In genomic region chr11:61756452-61757212, GRCh38 we compare ENCODE assay signal across 8 cellular contexts. TPM values are rescaled to one million over a fixed set of nuclear protein-coding genes. Genes with fewer than 3 reads are reported as not detected.
DNase-seq lines count a peak whose midpoint lies in the region; ATAC-seq and TF ChIP-seq lines count a peak whose summit lies in the region.

No MANE protein-coding gene starts in this region.

- H3K27me3 ChIP-seq in mesenchymal stem cell (ENCODE audit: control insufficient read depth in 1 of 2, insufficient read depth in 1 of 2, low read length in 2 of 2): peaks cover 0 to 45% of the 10 kb centered on the region in 2 experiments

- peak overlapping the region; percentile 31 for H3K27ac ChIP-seq in mesenchymal stem cell (ENCODE audit: low read length, poor library complexity, severe bottlenecking)

- H2BK120ac ChIP-seq in mesenchymal stem cell (ENCODE audit: low read depth, low read length): peak overlapping the region; percentile 29

- peak; percentile 87 for DNase-seq in GM10266 (ENCODE audit: extremely low spot score)
- peak; percentile 53 to 66 for DNase-seq in activated T-cell treated with anti-CD3 and anti-CD28 coated beads, Interleukin-2, amount 50 U/mL, for 72 hours
- DNase-seq in mesenchymal stem cell: peak; percentile 56
- DNase-seq in DMS 273 (lab: John Stamatoyannopoulos, UW; ENCODE audit: unreplicated experiment): no peak

- H3K18ac ChIP-seq in mesenchymal stem cell (ENCODE audit: low read depth in 1 of 2, low read length in 2 of 2): peak overlapping the region; percentile 63 to 76

- H3K4me1 Mint-ChIP-seq in activated T-cell treated with anti-CD3 and anti-CD28 coated beads, Interleukin-2, amount 50 U/mL, for 72 hours (ENCODE audit: low read depth): peaks cover 27% of the 10 kb centered on the region

- H3K79me1 ChIP-seq in mesenchymal stem cell (replicated peaks; ENCODE audit: low read length, poor library complexity, severe bottlenecking): peaks cover 32% of the 10 kb centered on the region

- peak overlapping the region; percentile 6 for H3K4me2 ChIP-seq in mesenchymal stem cell (ENCODE audit: low read length, poor library complexity, severe bottlenecking)

- H3K14ac ChIP-seq in mesenchymal stem cell (ENCODE audit: low read length in 2 of 2): peak overlapping the region in 1 of 2 experiments; percentile 44

- no peak for TF ChIP-seq CTCF in GM10266 (IDR thresholded peaks at IDR 0.05; ENCODE audit: control insufficient read depth, insufficient read depth, low read depth, missing control alignments)

- H2AK5ac ChIP-seq in mesenchymal stem cell (ENCODE audit: low read length, severe bottlenecking): peak overlapping the region; percentile 96

- H3K4ac ChIP-seq in mesenchymal stem cell (ENCODE audit: low read depth in 1 of 2, low read length in 2 of 2): peak overlapping the region; percentile 42 to 53

- no peak overlapping the region for H3K4me3 ChIP-seq in mesenchymal stem cell (ENCODE audit: insufficient read depth in 1 of 2, low read depth in 1 of 2, low read length in 2 of 2)

- H4K91ac ChIP-seq in mesenchymal stem cell (ENCODE audit: low read length): peak overlapping the region; percentile 59

- H3K27me3 Mint-ChIP-seq in activated T-cell treated with anti-CD3 and anti-CD28 coated beads, Interleukin-2, amount 50 U/mL, for 72 hours (ENCODE audit: low read depth): peaks cover 13% of the 10 kb centered on the region

- H2BK15ac ChIP-seq in mesenchymal stem cell (ENCODE audit: low read depth, poor library complexity, severe bottlenecking): peak overlapping the region; percentile 63

- H2BK5ac ChIP-seq in mesenchymal stem cell (ENCODE audit: low read depth, low read length, poor library complexity, severe bottlenecking): no peak overlapping the region

- 60% methylated on average over 9 of the region's 9 CpGs for WGBS in mesenchymal stem cell

- H2AFZ ChIP-seq in mesenchymal stem cell (ENCODE audit: low read depth, low read length): no peak overlapping the region

- H4K8ac ChIP-seq in mesenchymal stem cell (ENCODE audit: low read length): peak overlapping the region; percentile 81

- no peaks in the 10 kb centered on the region for H3K36me3 Mint-ChIP-seq in activated T-cell treated with anti-CD3 and anti-CD28 coated beads, Interleukin-2, amount 50 U/mL, for 72 hours (ENCODE audit: insufficient read depth in 2 of 2)

- peaks cover 0 to 12% of the 10 kb centered on the region in 2 experiments for H3K36me3 ChIP-seq in mesenchymal stem cell (ENCODE audit: control insufficient read depth in 1 of 2, insufficient read depth in 2 of 2, low read depth in 1 of 2, low read length in 2 of 2)

- H3K27ac Mint-ChIP-seq in activated T-cell treated with anti-CD3 and anti-CD28 coated beads, Interleukin-2, amount 50 U/mL, for 72 hours: peak overlapping the region; percentile 34

- H3K9me3 ChIP-seq in mesenchymal stem cell (ENCODE audit: control insufficient read depth, low read length): no peaks in the 10 kb centered on the region

- H2BK12ac ChIP-seq in mesenchymal stem cell (ENCODE audit: low read length in 2 of 2): peak overlapping the region; percentile 44 to 66

- ATAC-seq in HG03378 (IDR thresholded peaks at IDR 0.05; ENCODE audit: unreplicated experiment) (peak; percentile 42), HG02973 (IDR thresholded peaks at IDR 0.05; ENCODE audit: unreplicated experiment) (no peak), HG03039 (IDR thresholded peaks at IDR 0.05; ENCODE audit: unreplicated experiment) (no peak), HG02571 (IDR thresholded peaks at IDR 0.05; ENCODE audit: unreplicated experiment) (no peak)
- peak; percentile 70 to 86 for ATAC-seq in activated T-cell treated with anti-CD3 and anti-CD28 coated beads, Interleukin-2, amount 50 U/mL, for 72 hours (replicated peaks in 1 of 2)

- no peak overlapping the region for H3K9ac ChIP-seq in mesenchymal stem cell (ENCODE audit: low read length)

- H3K23ac ChIP-seq in mesenchymal stem cell (ENCODE audit: low read length in 2 of 2): no peak overlapping the region

- H3K4me3 Mint-ChIP-seq in activated T-cell treated with anti-CD3 and anti-CD28 coated beads, Interleukin-2, amount 50 U/mL, for 72 hours: peak overlapping the region in 1 of 2 donors; percentile 37

- peaks cover 68% of the 10 kb centered on the region for H3K4me1 ChIP-seq in mesenchymal stem cell (ENCODE audit: control insufficient read depth, insufficient read depth, low read depth, low read length)

- no peaks in the 10 kb centered on the region for H3K9me3 Mint-ChIP-seq in activated T-cell treated with anti-CD3 and anti-CD28 coated beads, Interleukin-2, amount 50 U/mL, for 72 hours

RNA-seq across cellular contexts. Expression of gene MYRF, which starts 4.2 kb away (rescaled TPM):
- total RNA-seq in activated T-cell treated with anti-CD3 and anti-CD28 coated beads, Interleukin-2, amount 50 U/mL, for 72 hours: 1 to 10 TPM; 2.2 to 2.9 TPM
- 21.9 TPM for polyA plus RNA-seq in mesenchymal stem cell (2013, experiment 1 of 2)
- 19.4 TPM for polyA plus RNA-seq in mesenchymal stem cell (2013, experiment 2 of 2)

RNA-seq across cellular contexts. Expression of gene TMEM258, which starts 35.8 kb away (rescaled TPM):
- total RNA-seq in activated T-cell treated with anti-CD3 and anti-CD28 coated beads, Interleukin-2, amount 50 U/mL, for 72 hours: 100 to 1,000 TPM; 146 to 169 TPM
- polyA plus RNA-seq in mesenchymal stem cell (2013, experiment 1 of 2): 175 TPM
- 180 TPM for polyA plus RNA-seq in mesenchymal stem cell (2013, experiment 2 of 2)

RNA-seq across cellular contexts. Expression of gene FEN1, which starts 36.1 kb away (rescaled TPM):
- 10 to 100 TPM; 55.4 to 64.7 TPM for total RNA-seq in activated T-cell treated with anti-CD3 and anti-CD28 coated beads, Interleukin-2, amount 50 U/mL, for 72 hours
- 10.6 TPM for polyA plus RNA-seq in mesenchymal stem cell (2013, experiment 1 of 2)
- polyA plus RNA-seq in mesenchymal stem cell (2013, experiment 2 of 2): 10.7 TPM

Comparison
In these comparisons a context has a peak if more than half of its experiments do, and no peak if none do; other contexts are left out.
1. ATAC-seq: peak in HG03378 (single experiment) and activated T-cell treated with anti-CD3 and anti-CD28 coated beads, Interleukin-2, amount 50 U/mL, for 72 hours (2 of 2); none in HG02973 (single experiment), HG03039 (single experiment) and HG02571 (single experiment).